Comparison of ENCODE assay signal across 1 cellular context in the genomic region with DNA sequence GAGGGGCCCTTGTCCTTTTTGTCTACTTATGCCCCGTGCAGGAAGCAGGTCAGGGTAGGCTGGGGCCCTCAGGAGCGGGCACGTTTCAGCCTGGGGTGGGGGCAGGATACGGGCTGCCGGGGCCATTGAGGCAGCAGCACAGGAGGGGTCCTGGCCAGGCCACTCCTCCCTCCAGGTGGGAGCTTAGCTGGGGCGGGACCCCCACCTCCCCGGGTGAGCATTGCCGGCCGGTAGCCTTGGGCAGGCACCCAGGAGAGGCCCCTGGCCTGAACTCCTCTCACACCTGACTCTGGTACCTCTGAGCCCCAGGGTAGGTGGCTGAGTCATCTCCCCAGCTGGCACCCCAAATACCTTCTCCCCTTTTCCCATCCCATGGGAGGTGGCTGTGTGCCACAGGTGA.
A peak's percentile ranks its signal among the peaks of the same experiment; 100 is the strongest.
TF ChIP-seq lines count a peak whose summit lies in the region.

No MANE protein-coding gene starts in this region.

TF ChIP-seq in K562, 482 proteins besides CTCF, POLR2A, EP300 and RAD21 (continued from another document):
- TF ChIP-seq, protein P1, sequence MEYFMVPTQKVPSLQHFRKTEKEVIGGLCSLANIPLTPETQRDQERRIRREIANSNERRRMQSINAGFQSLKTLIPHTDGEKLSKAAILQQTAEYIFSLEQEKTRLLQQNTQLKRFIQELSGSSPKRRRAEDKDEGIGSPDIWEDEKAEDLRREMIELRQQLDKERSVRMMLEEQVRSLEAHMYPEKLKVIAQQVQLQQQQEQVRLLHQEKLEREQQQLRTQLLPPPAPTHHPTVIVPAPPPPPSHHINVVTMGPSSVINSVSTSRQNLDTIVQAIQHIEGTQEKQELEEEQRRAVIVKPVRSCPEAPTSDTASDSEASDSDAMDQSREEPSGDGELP (CRISPR knock-in tag; IDR thresholded peaks at IDR 0.05; ENCODE audit: borderline replicate concordance), result 0 out of 2 replicates have a peak, but pooled peaks have one; percentile 19
TF ChIP-seq in K562: peak in this region for 1.
